8 cellular contexts compared by ENCODE assay signal in genomic region chr10:79825587-79826011, GRCh38. TPM values are rescaled to one million over a fixed set of nuclear protein-coding genes. Genes with fewer than 3 reads are reported as not detected.
DNase-seq lines count a peak whose midpoint lies in the region; ATAC-seq and TF ChIP-seq lines count a peak whose summit lies in the region.
"Not testable (repeated sequence)": the region's sequence is repeated elsewhere in the genome, so short reads cannot be mapped to it uniquely, and the experiment has no call there.

No MANE protein-coding gene starts in this region.

- BruUV-seq in OCI-LY7 (replicated peaks; lab: Mats Ljungman, UMichigan) = not testable (repeated sequence)

- TF ChIP-seq CTCF in CD14-positive monocyte (IDR thresholded peaks at IDR 0.05); OCI-LY7 (conservative IDR thresholded peaks at IDR 0.05; ENCODE audit: low read length); epithelial cell of esophagus (IDR thresholded peaks at IDR 0.05; ENCODE audit: insufficient read depth, low read depth, low read length, missing control alignments); lung (IDR thresholded peaks at IDR 0.05; ENCODE audit: control extremely low read depth, extremely low read depth): not testable (repeated sequence)

- not testable (repeated sequence) for H3K36me3 ChIP-seq in OCI-LY7 (ENCODE audit: insufficient read depth, low read length); lung (ENCODE audit: control insufficient read depth in 2 of 2, insufficient read depth in 2 of 2, low read length in 2 of 2)

- CTCF ChIA-PET in OCI-LY7 (lab: Charles Lee; ENCODE audit: unreplicated experiment) = not testable (repeated sequence)

- WGBS in lung, 2 donors = 0 to 2% methylated on average over 9 of the region's 38 CpGs

- intact Hi-C loops in CD14-positive monocyte (cut with micrococcal nuclease); OCI-LY7 (cut with micrococcal nuclease; ENCODE audit: unreplicated experiment); activated T-helper 2 cell treated with anti-CD3 and anti-CD28 coated beads, Interferon-gamma antibody, Interleukin-2, Interleukin-4, amounts not matched to agents 10 μg/mL and 5 μg/mL and 100 μg/mL, durations not matched to agents 14 hours and 24 hours and 36 hours (cut with micrococcal nuclease): not testable (repeated sequence)

- peaks cover 40% of the 10 kb centered on the region for H3K79me2 ChIP-seq in OCI-LY7 (ENCODE audit: insufficient read depth, low read depth, low read length)

- H3K9me2 ChIP-seq in OCI-LY7 (ENCODE audit: insufficient read depth, low read length) = not testable (repeated sequence)

- H3K27ac Mint-ChIP-seq in CD14-positive monocyte = peak overlapping the region; percentile 53 to 92 (median 77)
- peak overlapping the region; percentile 96 for H3K27ac Mint-ChIP-seq in activated T-helper 2 cell treated with anti-CD3 and anti-CD28 coated beads, Interferon-gamma antibody, Interleukin-2, Interleukin-4, amounts not matched to agents 10 μg/mL and 5 μg/mL and 100 μg/mL, durations not matched to agents 14 hours and 24 hours and 36 hours

- not testable (repeated sequence) for DNase-seq in CD14-positive monocyte (ENCODE audit: low spot score); epithelial cell of esophagus (ENCODE audit: low read depth); lung (ENCODE audit: low spot score)
- peak; percentile 6 for DNase-seq in OCI-LY7 (ENCODE audit: low spot score)
- DNase-seq in activated T-helper 2 cell treated with anti-CD3 and anti-CD28 coated beads, Interferon-gamma antibody, Interleukin-2, Interleukin-4, amounts not matched to agents 10 μg/mL and 5 μg/mL and 100 μg/mL, durations not matched to agents 14 hours and 24 hours and 36 hours (ENCODE audit: low spot score) = peak; percentile 14
- peak; percentile 11 for DNase-seq in stimulated activated CD8-positive, alpha-beta memory T cell treated with anti-CD3 and anti-CD28 coated beads, Interleukin-4, amount 100 ng/mL, for 24 hours (ENCODE audit: low read depth)

- not testable (repeated sequence) for H3K9me3 Mint-ChIP-seq in CD14-positive monocyte; activated T-helper 2 cell treated with anti-CD3 and anti-CD28 coated beads, Interferon-gamma antibody, Interleukin-2, Interleukin-4, amounts not matched to agents 10 μg/mL and 5 μg/mL and 100 μg/mL, durations not matched to agents 14 hours and 24 hours and 36 hours

- POLR2A ChIA-PET in OCI-LY7 (lab: Charles Lee) = not testable (repeated sequence)

- H2AFZ ChIP-seq in OCI-LY7 (ENCODE audit: low read length) = not testable (repeated sequence)

- H3K4me3 ChIP-seq in OCI-LY7 (ENCODE audit: low read depth, low read length, poor library complexity, severe bottlenecking) (peak overlapping the region; percentile 68), epithelial cell of esophagus (ENCODE audit: low read length) (peak overlapping the region; percentile 44)
- not testable (repeated sequence) for H3K4me3 ChIP-seq in lung

- ATAC-seq in GM21367 (IDR thresholded peaks at IDR 0.05; ENCODE audit: unreplicated experiment) = peak; percentile 8
- ATAC-seq in HG03064 (IDR thresholded peaks at IDR 0.05; ENCODE audit: low read depth, unreplicated experiment) = peak; percentile 7
- ATAC-seq in lung (ENCODE audit: insufficient read depth, low FRiP score) = peak; percentile 31

- H3K4me2 ChIP-seq in OCI-LY7 (ENCODE audit: low read length) = peak overlapping the region; percentile 46

- H3K27ac ChIP-seq in OCI-LY7 (ENCODE audit: low read depth, low read length, poor library complexity, severe bottlenecking) (peak overlapping the region; percentile 56), lung (ENCODE audit: low read depth in 1 of 2, low read length in 1 of 2) (peak overlapping the region in 1 of 2 donors; percentile 96)

- H4K20me1 ChIP-seq in OCI-LY7 (ENCODE audit: insufficient read depth, low read length) = not testable (repeated sequence)

- H3K27me3 Mint-ChIP-seq in CD14-positive monocyte (ENCODE audit: low read depth in 3 of 3); activated T-helper 2 cell treated with anti-CD3 and anti-CD28 coated beads, Interferon-gamma antibody, Interleukin-2, Interleukin-4, amounts not matched to agents 10 μg/mL and 5 μg/mL and 100 μg/mL, durations not matched to agents 14 hours and 24 hours and 36 hours (ENCODE audit: low read depth): not testable (repeated sequence)

- H3K4me3 Mint-ChIP-seq in CD14-positive monocyte = peak overlapping the region; percentile 87 to 89
- peak overlapping the region; percentile 98 for H3K4me3 Mint-ChIP-seq in activated T-helper 2 cell treated with anti-CD3 and anti-CD28 coated beads, Interferon-gamma antibody, Interleukin-2, Interleukin-4, amounts not matched to agents 10 μg/mL and 5 μg/mL and 100 μg/mL, durations not matched to agents 14 hours and 24 hours and 36 hours (ENCODE audit: low read depth)

- H3K4me1 ChIP-seq in OCI-LY7 (ENCODE audit: insufficient read depth, low read length, poor library complexity, severe bottlenecking); lung (ENCODE audit: control insufficient read depth in 2 of 2, insufficient read depth in 2 of 2, low read length in 2 of 2): not testable (repeated sequence)

- H3K9me3 ChIP-seq in OCI-LY7 (ENCODE audit: low read length); lung (ENCODE audit: control insufficient read depth in 2 of 2, insufficient read depth in 1 of 2, low read length in 1 of 2): not testable (repeated sequence)

- H3K4me1 Mint-ChIP-seq in CD14-positive monocyte = peaks cover 20% of the 10 kb centered on the region
- peaks cover 28% of the 10 kb centered on the region for H3K4me1 Mint-ChIP-seq in activated T-helper 2 cell treated with anti-CD3 and anti-CD28 coated beads, Interferon-gamma antibody, Interleukin-2, Interleukin-4, amounts not matched to agents 10 μg/mL and 5 μg/mL and 100 μg/mL, durations not matched to agents 14 hours and 24 hours and 36 hours (ENCODE audit: low read depth)

- H3K27me3 ChIP-seq in lung (ENCODE audit: control insufficient read depth, insufficient read depth) = not testable (repeated sequence)

- H3K36me3 Mint-ChIP-seq in CD14-positive monocyte; activated T-helper 2 cell treated with anti-CD3 and anti-CD28 coated beads, Interferon-gamma antibody, Interleukin-2, Interleukin-4, amounts not matched to agents 10 μg/mL and 5 μg/mL and 100 μg/mL, durations not matched to agents 14 hours and 24 hours and 36 hours (ENCODE audit: low read depth): not testable (repeated sequence)

RNA-seq across cellular contexts. Expression of gene NUTM2E, which starts 0.9 kb away (rescaled TPM):
- polyA plus RNA-seq in CD14-positive monocyte (not detected), lung (under 1 TPM; 0.71 to 0.85 TPM)
- total RNA-seq in OCI-LY7 (2014; rRNA removed; shearing (Covaris generic)) = 0.05 and 0.19 TPM in 2 replicates
- total RNA-seq in OCI-LY7 (2022) (0.17 TPM in 1 of 2 replicates, not detected in the other), lung (1 to 10 TPM in 1 of 2 donors, under 1 TPM in 1; 0.31 to 1.1 TPM)
- 0.11 TPM in 1 of 2 replicates, not detected in the other for total RNA-seq in activated T-helper 2 cell treated with anti-CD3 and anti-CD28 coated beads, Interferon-gamma antibody, Interleukin-2, Interleukin-4, amounts not matched to agents 10 μg/mL and 5 μg/mL and 100 μg/mL, durations not matched to agents 14 hours and 24 hours and 36 hours
